In the genomic region with DNA sequence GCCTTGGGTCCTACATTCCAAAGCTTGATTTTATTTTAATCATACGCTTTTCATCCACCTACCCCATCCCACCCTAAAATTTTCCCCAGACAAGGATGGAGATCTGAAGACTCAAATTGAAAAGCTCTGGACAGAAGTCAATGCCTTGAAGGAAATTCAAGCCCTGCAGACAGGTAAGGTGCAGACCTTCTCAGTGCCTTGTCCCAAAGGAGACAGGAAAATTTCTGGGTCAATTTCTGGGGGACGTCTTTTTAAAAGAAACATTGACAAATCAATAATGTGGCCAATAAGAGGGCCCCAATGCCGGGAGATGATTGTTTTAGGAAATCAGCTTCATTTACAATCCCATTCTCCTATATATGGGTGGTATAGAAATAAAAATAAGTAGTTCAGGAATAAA, we compare ENCODE assay signal across 9 cellular contexts. TPM values are rescaled to one million over a fixed set of nuclear protein-coding genes. Genes with fewer than 3 reads are reported as not detected.
"Had no signal": no experiment of that assay in that cellular context is flagged by ENCODE, and none has a peak within 500 bp of the region (broad histone marks: within the 10 kb centered on the region; RNA-seq: fewer than 3 reads in every experiment).

No MANE protein-coding gene starts in this region.

- ATAC-seq: GM12878 had no signal

- H3K4me3 ChIP-seq: GM12878 had no signal

- FAIRE-seq: G401.6, GM12878, GM12891, GM12892, GM18507, GM19239 had no signal

- DNase-seq: GDM1, GF-D8 had no signal

RNA-seq across cellular contexts. Expression of gene CLEC3A, which starts 5.7 kb away (rescaled TPM):
- total RNA-seq: G401, GM12878 had no signal
- polyA plus RNA-seq: GM12878 had no signal
